In the genomic region with DNA sequence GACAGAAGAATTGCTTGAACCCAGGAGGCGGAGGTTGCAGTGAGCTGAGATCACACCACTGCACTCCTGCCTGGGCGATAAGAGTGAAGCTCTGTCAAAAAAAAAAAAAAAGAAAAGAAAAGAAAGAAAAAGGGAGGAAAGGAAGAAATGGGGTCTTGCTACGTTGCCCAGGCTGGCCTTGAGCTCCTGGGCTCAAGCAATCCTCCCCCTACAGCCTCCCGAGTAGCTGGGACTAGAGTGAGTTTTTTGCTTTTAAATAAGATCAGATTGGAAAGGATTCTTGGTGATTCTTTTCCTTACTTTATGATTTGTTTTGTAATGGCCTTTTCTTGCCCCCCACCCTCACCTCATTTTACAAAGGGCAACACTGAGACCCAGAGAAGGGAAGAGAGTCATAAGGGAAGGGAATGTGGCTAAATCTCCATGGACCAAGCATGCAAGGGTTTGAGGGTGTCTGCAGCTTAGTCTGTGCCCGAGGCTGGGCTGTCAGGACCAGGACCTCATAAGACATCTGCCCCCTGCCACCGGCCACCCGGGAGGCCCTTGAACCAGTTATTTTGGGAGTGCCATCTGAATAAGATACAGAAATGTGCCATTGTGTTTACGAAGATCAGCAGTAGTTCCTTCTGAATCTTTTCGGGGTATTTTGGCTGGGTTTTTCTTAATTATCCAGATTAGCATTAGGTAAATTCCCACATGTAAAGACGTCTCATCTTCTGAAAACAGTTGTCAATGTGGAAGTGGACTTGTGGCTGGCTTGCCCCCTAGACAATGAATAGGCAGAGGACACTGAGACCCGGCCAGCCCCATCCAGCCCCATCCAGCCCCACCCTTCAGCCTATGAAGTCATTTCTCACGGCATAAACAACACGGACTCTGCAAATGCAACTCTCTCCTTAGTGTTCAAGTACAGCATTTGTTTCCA, we compare ENCODE assay signal across 25 cellular contexts. TPM values are rescaled to one million over a fixed set of nuclear protein-coding genes. Genes with fewer than 3 reads are reported as not detected.
DNase-seq lines count a peak whose midpoint lies in the region; ATAC-seq and TF ChIP-seq lines count a peak whose summit lies in the region.
"Had no signal": no experiment of that assay in that cellular context is flagged by ENCODE, and none has a peak within 500 bp of the region (broad histone marks: within the 10 kb centered on the region; RNA-seq: fewer than 3 reads in every experiment).

No MANE protein-coding gene starts in this region.

- no peaks in the 10 kb centered on the region for H3K4me1 Mint-ChIP-seq in activated CD4-positive, alpha-beta memory T cell treated with anti-CD3 and anti-CD28 coated beads for 36 hours (ENCODE audit: low read depth)
- no peaks in the 10 kb centered on the region for H3K4me1 Mint-ChIP-seq in activated CD4-positive, alpha-beta memory T cell treated with anti-CD3 and anti-CD28 coated beads, Interleukin-2, amount 10 ng/mL, durations not matched to agents 7 days and 5 days
- peaks cover 64 to 77% (median 69%) of the 10 kb centered on the region in 3 donors for H3K4me1 Mint-ChIP-seq in IgD-negative memory B cell
- peaks cover 91% of the 10 kb centered on the region for H3K4me1 Mint-ChIP-seq in stimulated activated memory B cell treated with anti-CD40 and anti-IgM and Interleukin-4, amounts not matched to agents 10 μg/mL and 1 μg/mL and 100 μg/mL, for 72 hours

- H3K27me3 ChIP-seq in testis = no peaks in the 10 kb centered on the region
- H3K27me3 ChIP-seq: hepatocyte, upper lobe of right lung had no signal

- H3K9me3 ChIP-seq in testis = no peaks in the 10 kb centered on the region
- H3K9me3 ChIP-seq: neutrophil, upper lobe of right lung had no signal

- H3K36me3 Mint-ChIP-seq in activated CD4-positive, alpha-beta memory T cell treated with anti-CD3 and anti-CD28 coated beads for 36 hours = no peaks in the 10 kb centered on the region
- H3K36me3 Mint-ChIP-seq in activated CD4-positive, alpha-beta memory T cell treated with anti-CD3 and anti-CD28 coated beads, Interleukin-2, amount 10 ng/mL, durations not matched to agents 7 days and 5 days (ENCODE audit: low read depth) = no peaks in the 10 kb centered on the region
- H3K36me3 Mint-ChIP-seq in IgD-negative memory B cell = peaks cover 5% of the 10 kb centered on the region
- peaks cover 6% of the 10 kb centered on the region for H3K36me3 Mint-ChIP-seq in stimulated activated memory B cell treated with anti-CD40 and anti-IgM and Interleukin-4, amounts not matched to agents 10 μg/mL and 1 μg/mL and 100 μg/mL, for 72 hours
- H3K36me3 Mint-ChIP-seq: activated naive CD4-positive, alpha-beta T cell treated with anti-CD3 and anti-CD28 coated beads, Interleukin-2, amount 10 ng/mL, durations not matched to agents 7 days and 5 days had no signal

- no peaks in the 10 kb centered on the region for H3K36me3 ChIP-seq in testis (ENCODE audit: low read depth, missing control alignments)
- H3K36me3 ChIP-seq: neutrophil, upper lobe of right lung had no signal

- H3K9me3 Mint-ChIP-seq in activated CD4-positive, alpha-beta memory T cell treated with anti-CD3 and anti-CD28 coated beads for 36 hours = no peaks in the 10 kb centered on the region
- no peaks in the 10 kb centered on the region for H3K9me3 Mint-ChIP-seq in activated CD4-positive, alpha-beta memory T cell treated with anti-CD3 and anti-CD28 coated beads, Interleukin-2, amount 10 ng/mL, durations not matched to agents 7 days and 5 days
- no peaks in the 10 kb centered on the region for H3K9me3 Mint-ChIP-seq in IgD-negative memory B cell
- H3K9me3 Mint-ChIP-seq in stimulated activated memory B cell treated with anti-CD40 and anti-IgM and Interleukin-4, amounts not matched to agents 10 μg/mL and 1 μg/mL and 100 μg/mL, for 72 hours = peaks cover 3% of the 10 kb centered on the region
- H3K9me3 Mint-ChIP-seq: activated naive CD4-positive, alpha-beta T cell treated with anti-CD3 and anti-CD28 coated beads, Interleukin-2, amount 10 ng/mL, durations not matched to agents 7 days and 5 days; activated T-cell treated with anti-CD3 and anti-CD28 coated beads, Interleukin-2, amount 50 U/mL, for 24 hours had no signal

- no peak overlapping the region for H3K4me3 Mint-ChIP-seq in activated CD4-positive, alpha-beta memory T cell treated with anti-CD3 and anti-CD28 coated beads for 36 hours
- no peak overlapping the region for H3K4me3 Mint-ChIP-seq in activated CD4-positive, alpha-beta memory T cell treated with anti-CD3 and anti-CD28 coated beads, Interleukin-2, amount 10 ng/mL, durations not matched to agents 7 days and 5 days
- H3K4me3 Mint-ChIP-seq in IgD-negative memory B cell = peak overlapping the region; percentile 25 to 84 (median 70)
- peak overlapping the region; percentile 80 for H3K4me3 Mint-ChIP-seq in stimulated activated memory B cell treated with anti-CD40 and anti-IgM and Interleukin-4, amounts not matched to agents 10 μg/mL and 1 μg/mL and 100 μg/mL, for 72 hours
- H3K4me3 Mint-ChIP-seq: activated naive CD4-positive, alpha-beta T cell treated with anti-CD3 and anti-CD28 coated beads, Interleukin-2, amount 10 ng/mL, durations not matched to agents 7 days and 5 days; activated T-cell treated with anti-CD3 and anti-CD28 coated beads, Interleukin-2, amount 50 U/mL, for 24 hours had no signal

- peak; percentile 39 for ATAC-seq in GM19035 (IDR thresholded peaks at IDR 0.05; ENCODE audit: unreplicated experiment)
- peak; percentile 86 for ATAC-seq in stimulated activated memory B cell treated with anti-CD40 and anti-IgM and Interleukin-4, amounts not matched to agents 10 μg/mL and 1 μg/mL and 100 μg/mL, for 72 hours
- no peak for ATAC-seq in omental fat pad (ENCODE audit: low FRiP score)
- ATAC-seq: HCT116, upper lobe of right lung had no signal

- no peaks in the 10 kb centered on the region for H3K4me1 ChIP-seq in testis
- H3K4me1 ChIP-seq: upper lobe of right lung had no signal

- CTCF ChIA-PET in activated CD4-positive, alpha-beta memory T cell treated with anti-CD3 and anti-CD28 coated beads for 36 hours (lab: Charles Lee) = interaction anchor here (0.7 kb wide), 1 partner anchor 21 kb away, joined by 3 read pairs; no protein-coding TSS in a partner anchor
- CTCF ChIA-PET in activated CD4-positive, alpha-beta memory T cell treated with anti-CD3 and anti-CD28 coated beads, Interleukin-2, amount 10 ng/mL, durations not matched to agents 7 days and 5 days (lab: Charles Lee) = no interaction called here

- H3K27ac ChIP-seq in testis = no peak overlapping the region
- H3K27ac ChIP-seq: hepatocyte, neutrophil, upper lobe of right lung had no signal

- intact Hi-C loops in activated CD4-positive, alpha-beta memory T cell treated with anti-CD3 and anti-CD28 coated beads for 36 hours (cut with micrococcal nuclease) = no loop called here
- intact Hi-C loops in testis (cut with DNase I; ENCODE audit: low total_unique reads) = no loop called here

- DNase-seq in activated CD4-positive, alpha-beta memory T cell treated with anti-CD3 and anti-CD28 coated beads for 36 hours = peak; percentile 30
- DNase-seq in activated CD4-positive, alpha-beta memory T cell treated with anti-CD3 and anti-CD28 coated beads, Interleukin-2, amount 10 ng/mL, durations not matched to agents 7 days and 5 days = no peak
- DNase-seq in testis (no peak), anterior cingulate cortex (lab: John Stamatoyannopoulos, UW) (no peak), omental fat pad (ENCODE audit: low spot score) (no peak)
- DNase-seq: activated CD4-positive, alpha-beta T cell treated with anti-CD3 and anti-CD28 coated beads, Interleukin-2, amount 50 U/mL, for 4 hours; activated naive CD4-positive, alpha-beta T cell treated with anti-CD3 and anti-CD28 coated beads, Interleukin-2, amount 10 ng/mL, durations not matched to agents 7 days and 5 days; activated T-cell treated with anti-CD3 and anti-CD28 coated beads, Interleukin-2, amount 50 U/mL, for 24 hours; Calu3; cerebellar nuclear complex; EL; foreskin melanocyte; NCI-H146; NCI-H748 treated with DMSO at 0.1 percent for 48 hours; OCI-M1; SHP77 treated with DMSO at 0.1 percent for 48 hours; stimulated activated CD4-positive, alpha-beta T cell treated with anti-CD3 and anti-CD28 coated beads, Interleukin-4, amount 100 ng/mL, for 1 hour; upper lobe of right lung had no signal

- 77 to 79% methylated on average over 13 of the region's 13 CpGs for WGBS in testis, 2 donors

- H3K27me3 Mint-ChIP-seq in activated CD4-positive, alpha-beta memory T cell treated with anti-CD3 and anti-CD28 coated beads for 36 hours = peaks cover 13% of the 10 kb centered on the region
- peaks cover 20% of the 10 kb centered on the region for H3K27me3 Mint-ChIP-seq in activated CD4-positive, alpha-beta memory T cell treated with anti-CD3 and anti-CD28 coated beads, Interleukin-2, amount 10 ng/mL, durations not matched to agents 7 days and 5 days
- H3K27me3 Mint-ChIP-seq in IgD-negative memory B cell = peaks cover 11% of the 10 kb centered on the region
- no peaks in the 10 kb centered on the region for H3K27me3 Mint-ChIP-seq in stimulated activated memory B cell treated with anti-CD40 and anti-IgM and Interleukin-4, amounts not matched to agents 10 μg/mL and 1 μg/mL and 100 μg/mL, for 72 hours

- H3K4me3 ChIP-seq in testis = no peak overlapping the region
- H3K4me3 ChIP-seq: hepatocyte, smooth muscle cell, upper lobe of right lung had no signal

- no peak for TF ChIP-seq POLR2A in testis (IDR thresholded peaks at IDR 0.05)

- TF ChIP-seq CTCF in testis (IDR thresholded peaks at IDR 0.05) = no peak
- TF ChIP-seq CTCF in omental fat pad (IDR thresholded peaks at IDR 0.05) = no peak

- POLR2A ChIA-PET in activated CD4-positive, alpha-beta memory T cell treated with anti-CD3 and anti-CD28 coated beads for 36 hours (lab: Charles Lee) = no interaction called here
- POLR2A ChIA-PET in activated CD4-positive, alpha-beta memory T cell treated with anti-CD3 and anti-CD28 coated beads, Interleukin-2, amount 10 ng/mL, durations not matched to agents 7 days and 5 days (lab: Charles Lee) = no interaction called here

- H3K27ac Mint-ChIP-seq in activated CD4-positive, alpha-beta memory T cell treated with anti-CD3 and anti-CD28 coated beads for 36 hours = no peak overlapping the region
- no peak overlapping the region for H3K27ac Mint-ChIP-seq in activated CD4-positive, alpha-beta memory T cell treated with anti-CD3 and anti-CD28 coated beads, Interleukin-2, amount 10 ng/mL, durations not matched to agents 7 days and 5 days
- peak overlapping the region; percentile 64 to 92 (median 83) for H3K27ac Mint-ChIP-seq in IgD-negative memory B cell
- peak overlapping the region; percentile 87 for H3K27ac Mint-ChIP-seq in stimulated activated memory B cell treated with anti-CD40 and anti-IgM and Interleukin-4, amounts not matched to agents 10 μg/mL and 1 μg/mL and 100 μg/mL, for 72 hours
- H3K27ac Mint-ChIP-seq: activated naive CD4-positive, alpha-beta T cell treated with anti-CD3 and anti-CD28 coated beads, Interleukin-2, amount 10 ng/mL, durations not matched to agents 7 days and 5 days; activated T-cell treated with anti-CD3 and anti-CD28 coated beads, Interleukin-2, amount 50 U/mL, for 24 hours had no signal

RNA-seq across cellular contexts. Expression of a gene that starts 44.5 kb away (rescaled TPM):
- 10 to 100 TPM; 84.1 to 85.0 TPM for total RNA-seq in activated CD4-positive, alpha-beta memory T cell treated with anti-CD3 and anti-CD28 coated beads for 36 hours
- total RNA-seq in activated CD4-positive, alpha-beta memory T cell treated with anti-CD3 and anti-CD28 coated beads, Interleukin-2, amount 10 ng/mL, durations not matched to agents 7 days and 5 days = 10 to 100 TPM; 51.2 to 51.5 TPM
- polyA plus RNA-seq in IgD-negative memory B cell = 84.6 TPM
- total RNA-seq in testis = 100 to 1,000 TPM; 195 to 262 TPM
- polyA plus RNA-seq in testis (ENCODE audit: insufficient read depth, low read depth, low replicate concordance) = 130 TPM
- 100 to 1,000 TPM in 3 of 4 donors, 10 to 100 TPM in 1; 92.8 to 162 (median 142) TPM for total RNA-seq in omental fat pad

Comparison
In these comparisons a context has a peak if more than half of its experiments do, and no peak if none do; other contexts are left out.
1. H3K27ac Mint-ChIP-seq: peak in IgD-negative memory B cell (3 of 3) and stimulated activated memory B cell treated with anti-CD40 and anti-IgM and Interleukin-4, amounts not matched to agents 10 μg/mL and 1 μg/mL and 100 μg/mL, for 72 hours (single experiment); none in activated CD4-positive, alpha-beta memory T cell treated with anti-CD3 and anti-CD28 coated beads for 36 hours (single experiment) and activated CD4-positive, alpha-beta memory T cell treated with anti-CD3 and anti-CD28 coated beads, Interleukin-2, amount 10 ng/mL, durations not matched to agents 7 days and 5 days (single experiment).
2. H3K4me3 Mint-ChIP-seq: peak in IgD-negative memory B cell (4 of 4) and stimulated activated memory B cell treated with anti-CD40 and anti-IgM and Interleukin-4, amounts not matched to agents 10 μg/mL and 1 μg/mL and 100 μg/mL, for 72 hours (single experiment); none in activated CD4-positive, alpha-beta memory T cell treated with anti-CD3 and anti-CD28 coated beads for 36 hours (single experiment) and activated CD4-positive, alpha-beta memory T cell treated with anti-CD3 and anti-CD28 coated beads, Interleukin-2, amount 10 ng/mL, durations not matched to agents 7 days and 5 days (single experiment).